In the genomic region with DNA sequence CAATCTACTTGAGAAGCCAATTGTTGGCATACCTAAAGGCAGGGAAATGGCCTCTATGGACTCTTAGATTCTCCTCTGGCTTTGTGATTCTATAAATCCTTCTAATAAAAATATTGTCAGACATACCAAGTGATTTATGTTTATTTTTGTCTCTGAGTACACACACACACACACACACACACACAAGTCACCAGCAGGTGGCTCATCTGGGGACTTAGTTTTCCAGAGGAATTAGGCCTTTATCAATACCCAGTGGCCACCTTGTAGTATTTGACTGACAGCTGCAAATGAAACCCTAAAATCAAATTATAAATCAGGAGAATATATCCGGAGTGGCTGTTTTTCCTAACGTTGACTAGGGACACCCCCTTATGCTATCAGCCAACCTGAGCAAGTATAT, we compare ENCODE assay signal across 18 cellular contexts.
"Had no signal": no experiment of that assay in that cellular context is flagged by ENCODE, and none has a peak within 500 bp of the region (broad histone marks: within the 10 kb centered on the region; RNA-seq: fewer than 3 reads in every experiment).

No MANE protein-coding gene starts in this region.

- H3K9me3 ChIP-seq: esophagus muscularis mucosa, left lung, mucosa of descending colon, neutrophil, stomach, thoracic aorta had no signal

- H3K4me1 ChIP-seq: esophagus muscularis mucosa, left lung, stomach had no signal

- H3K27ac ChIP-seq: esophagus muscularis mucosa, left lung, neutrophil, stomach, thoracic aorta had no signal

- H3K4me3 Mint-ChIP-seq: activated CD4-positive, alpha-beta memory T cell treated with anti-CD3 and anti-CD28 coated beads, Interleukin-2, amount 10 ng/mL, durations not matched to agents 7 days and 5 days; activated T-cell treated with anti-CD3 and anti-CD28 coated beads, Interleukin-2, amount 50 U/mL, for 4 hours; naive thymus-derived CD4-positive, alpha-beta T cell; T-helper 2 cell treated with Interferon-gamma antibody and Interleukin-4, amounts not matched to agents 5 μg/mL and 100 μg/mL, for 36 hours had no signal

- H3K27me3 ChIP-seq: esophagus muscularis mucosa, left lung, neutrophil, stomach had no signal

- H3K36me3 ChIP-seq: esophagus muscularis mucosa, left lung, neutrophil, stomach, thoracic aorta had no signal

- ATAC-seq: activated naive CD4-positive, alpha-beta T cell treated with anti-CD3 and anti-CD28 coated beads, Interleukin-2, amount 50 U/mL, for 72 hours; activated T-cell treated with anti-CD3 and anti-CD28 coated beads, Interleukin-2, amount 50 U/mL, for 4 hours; left lung; mucosa of descending colon; naive thymus-derived CD4-positive, alpha-beta T cell had no signal

- H3K4me3 ChIP-seq: esophagus muscularis mucosa, left lung, mucosa of descending colon, stomach, thoracic aorta had no signal

- DNase-seq: activated CD4-positive, alpha-beta memory T cell treated with anti-CD3 and anti-CD28 coated beads, Interleukin-2, amount 10 ng/mL, durations not matched to agents 7 days and 5 days; activated effector memory CD4-positive, alpha-beta T cell treated with Interleukin-2 at 50 U/mL for 16 hours; activated T-cell treated with anti-CD3 and anti-CD28 coated beads, Interleukin-2, amount 50 U/mL, for 4 hours; hypothalamus; kidney; left lung; mucosa of descending colon; naive thymus-derived CD4-positive, alpha-beta T cell; retina; stimulated activated CD4-positive, alpha-beta T cell treated with anti-CD3 and anti-CD28 coated beads, Interleukin-12 subunit alpha, Interleukin-12 subunit beta, amount 100 ng/mL, for 4 hours; stimulated activated CD4-positive, alpha-beta T cell treated with anti-CD3 and anti-CD28 coated beads, Interleukin-2, amount 100 ng/mL, for 24 hours; stomach had no signal

- H3K27me3 Mint-ChIP-seq: activated CD4-positive, alpha-beta memory T cell treated with anti-CD3 and anti-CD28 coated beads, Interleukin-2, amount 10 ng/mL, durations not matched to agents 7 days and 5 days; naive thymus-derived CD4-positive, alpha-beta T cell had no signal

- H3K27ac Mint-ChIP-seq: activated CD4-positive, alpha-beta memory T cell treated with anti-CD3 and anti-CD28 coated beads, Interleukin-2, amount 10 ng/mL, durations not matched to agents 7 days and 5 days; activated naive CD4-positive, alpha-beta T cell treated with anti-CD3 and anti-CD28 coated beads, Interleukin-2, amount 50 U/mL, for 72 hours; naive thymus-derived CD4-positive, alpha-beta T cell; T-helper 2 cell treated with Interferon-gamma antibody and Interleukin-4, amounts not matched to agents 5 μg/mL and 100 μg/mL, for 36 hours had no signal

- H3K9me3 Mint-ChIP-seq: activated T-cell treated with anti-CD3 and anti-CD28 coated beads, Interleukin-2, amount 50 U/mL, for 4 hours had no signal

- H3K4me1 Mint-ChIP-seq: activated CD4-positive, alpha-beta memory T cell treated with anti-CD3 and anti-CD28 coated beads, Interleukin-2, amount 10 ng/mL, durations not matched to agents 7 days and 5 days; naive thymus-derived CD4-positive, alpha-beta T cell had no signal

- H3K36me3 Mint-ChIP-seq: activated naive CD4-positive, alpha-beta T cell treated with anti-CD3 and anti-CD28 coated beads, Interleukin-2, amount 50 U/mL, for 72 hours; naive thymus-derived CD4-positive, alpha-beta T cell had no signal

- FAIRE-seq: endometrium, kidney had no signal
